ENCODE assay signal across 1 cellular context in the genomic region with DNA sequence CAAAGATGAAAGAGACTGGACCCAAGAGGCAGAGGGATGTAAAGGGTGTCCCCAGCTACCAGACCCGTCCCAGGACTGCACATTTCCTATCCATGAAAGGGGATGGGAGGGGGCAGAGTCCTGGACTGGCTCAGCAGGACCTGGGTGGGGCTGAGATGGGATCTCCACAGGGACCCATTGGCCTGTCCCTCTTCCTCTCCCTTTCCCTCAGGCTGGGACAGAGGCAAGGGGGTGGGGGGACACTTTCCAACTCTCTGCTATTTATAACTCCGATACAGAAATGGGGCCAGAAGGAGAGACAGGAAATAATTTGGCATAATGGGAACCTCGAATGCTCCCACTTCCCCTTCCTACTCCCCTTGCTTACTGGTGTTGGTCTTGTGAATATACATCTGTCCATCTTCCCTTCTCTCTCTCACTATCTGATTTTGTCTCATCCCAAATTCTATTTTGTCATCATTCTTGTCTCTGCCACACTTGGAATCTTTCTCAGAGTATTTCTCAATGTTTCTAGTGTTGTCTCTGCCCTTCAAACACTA.
TF ChIP-seq lines count a peak whose summit lies in the region.

No MANE protein-coding gene starts in this region.

TF ChIP-seq in K562, 482 proteins besides CTCF, POLR2A, EP300 and RAD21:
- TF ChIP-seq NFE2L1 (tag; IDR thresholded peaks at IDR 0.05; ENCODE audit: borderline replicate concordance, low read depth) (no peak), ZNF785 (CRISPR knock-in tag; IDR thresholded peaks at IDR 0.05) (no peak), SPI1 (IDR thresholded peaks at IDR 0.05; ENCODE audit: borderline replicate concordance, low read depth, low read length) (peak; percentile 45; the same call in 1 of the 2 replicates), GATAD2A (IDR thresholded peaks at IDR 0.05) (no peak), KDM2B (CRISPR knock-in tag; IDR thresholded peaks at IDR 0.05) (no peak), BCL6 (CRISPR knock-in tag; IDR thresholded peaks at IDR 0.05) (no peak), ZFPM2 (CRISPR knock-in tag; IDR thresholded peaks at IDR 0.05) (no peak)
- TF ChIP-seq, protein P1, sequence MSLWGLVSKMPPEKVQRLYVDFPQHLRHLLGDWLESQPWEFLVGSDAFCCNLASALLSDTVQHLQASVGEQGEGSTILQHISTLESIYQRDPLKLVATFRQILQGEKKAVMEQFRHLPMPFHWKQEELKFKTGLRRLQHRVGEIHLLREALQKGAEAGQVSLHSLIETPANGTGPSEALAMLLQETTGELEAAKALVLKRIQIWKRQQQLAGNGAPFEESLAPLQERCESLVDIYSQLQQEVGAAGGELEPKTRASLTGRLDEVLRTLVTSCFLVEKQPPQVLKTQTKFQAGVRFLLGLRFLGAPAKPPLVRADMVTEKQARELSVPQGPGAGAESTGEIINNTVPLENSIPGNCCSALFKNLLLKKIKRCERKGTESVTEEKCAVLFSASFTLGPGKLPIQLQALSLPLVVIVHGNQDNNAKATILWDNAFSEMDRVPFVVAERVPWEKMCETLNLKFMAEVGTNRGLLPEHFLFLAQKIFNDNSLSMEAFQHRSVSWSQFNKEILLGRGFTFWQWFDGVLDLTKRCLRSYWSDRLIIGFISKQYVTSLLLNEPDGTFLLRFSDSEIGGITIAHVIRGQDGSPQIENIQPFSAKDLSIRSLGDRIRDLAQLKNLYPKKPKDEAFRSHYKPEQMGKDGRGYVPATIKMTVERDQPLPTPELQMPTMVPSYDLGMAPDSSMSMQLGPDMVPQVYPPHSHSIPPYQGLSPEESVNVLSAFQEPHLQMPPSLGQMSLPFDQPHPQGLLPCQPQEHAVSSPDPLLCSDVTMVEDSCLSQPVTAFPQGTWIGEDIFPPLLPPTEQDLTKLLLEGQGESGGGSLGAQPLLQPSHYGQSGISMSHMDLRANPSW (CRISPR knock-in tag; IDR thresholded peaks at IDR 0.05), result no peak
